In the genomic region with DNA sequence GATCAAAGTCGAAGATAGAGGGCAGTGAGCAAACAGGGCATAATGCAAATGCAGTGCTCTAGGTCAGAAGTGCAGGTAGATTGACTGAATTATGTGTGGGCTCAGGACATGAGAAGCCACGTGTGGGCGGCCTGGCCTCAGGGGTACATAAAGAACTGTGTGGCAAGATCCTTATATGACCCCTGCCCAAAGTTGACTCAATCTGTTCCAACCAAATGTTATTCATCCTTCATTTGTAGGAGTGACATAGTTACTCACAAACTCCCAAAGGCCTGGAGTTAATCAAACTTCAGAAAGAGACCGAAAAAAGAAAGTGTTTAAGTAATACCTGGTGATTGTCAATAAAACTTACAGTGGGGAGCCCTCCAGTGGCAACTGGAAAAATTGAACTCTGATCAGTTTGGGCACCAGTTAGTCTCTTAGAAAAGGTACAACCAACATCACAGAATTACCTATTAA, we compare ENCODE assay signal across 1 cellular context.
TF ChIP-seq lines count a peak whose summit lies in the region.

No MANE protein-coding gene starts in this region.

TF ChIP-seq in HEK293, 187 proteins besides CTCF, POLR2A, EP300 and RAD21 (continued from another document):
- TF ChIP-seq, protein P1, sequence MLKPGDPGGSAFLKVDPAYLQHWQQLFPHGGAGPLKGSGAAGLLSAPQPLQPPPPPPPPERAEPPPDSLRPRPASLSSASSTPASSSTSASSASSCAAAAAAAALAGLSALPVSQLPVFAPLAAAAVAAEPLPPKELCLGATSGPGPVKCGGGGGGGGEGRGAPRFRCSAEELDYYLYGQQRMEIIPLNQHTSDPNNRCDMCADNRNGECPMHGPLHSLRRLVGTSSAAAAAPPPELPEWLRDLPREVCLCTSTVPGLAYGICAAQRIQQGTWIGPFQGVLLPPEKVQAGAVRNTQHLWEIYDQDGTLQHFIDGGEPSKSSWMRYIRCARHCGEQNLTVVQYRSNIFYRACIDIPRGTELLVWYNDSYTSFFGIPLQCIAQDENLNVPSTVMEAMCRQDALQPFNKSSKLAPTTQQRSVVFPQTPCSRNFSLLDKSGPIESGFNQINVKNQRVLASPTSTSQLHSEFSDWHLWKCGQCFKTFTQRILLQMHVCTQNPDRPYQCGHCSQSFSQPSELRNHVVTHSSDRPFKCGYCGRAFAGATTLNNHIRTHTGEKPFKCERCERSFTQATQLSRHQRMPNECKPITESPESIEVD (tag by site-specific recombination; IDR thresholded peaks at IDR 0.05) = no peak
- TF ChIP-seq SP3 (tag by site-specific recombination; IDR thresholded peaks at IDR 0.05) = no peak
- TF ChIP-seq ZBTB17 (tag by site-specific recombination; IDR thresholded peaks at IDR 0.05) = no peak
- TF ChIP-seq ZNF24 (tag by site-specific recombination; IDR thresholded peaks at IDR 0.05) = no peak
- TF ChIP-seq ZNF157 (tag by site-specific recombination; IDR thresholded peaks at IDR 0.05) = no peak
- TF ChIP-seq ZNF133 (tag by site-specific recombination; IDR thresholded peaks at IDR 0.05) = peak; percentile 47; the same call in 1 of the 2 replicates
- no peak for TF ChIP-seq ZNF341 (tag by site-specific recombination; IDR thresholded peaks at IDR 0.05; ENCODE audit: low read depth)
- TF ChIP-seq OSR2 (tag by site-specific recombination; IDR thresholded peaks at IDR 0.05) = no peak
